ENCODE assay signal across 9 cellular contexts in the genomic region with DNA sequence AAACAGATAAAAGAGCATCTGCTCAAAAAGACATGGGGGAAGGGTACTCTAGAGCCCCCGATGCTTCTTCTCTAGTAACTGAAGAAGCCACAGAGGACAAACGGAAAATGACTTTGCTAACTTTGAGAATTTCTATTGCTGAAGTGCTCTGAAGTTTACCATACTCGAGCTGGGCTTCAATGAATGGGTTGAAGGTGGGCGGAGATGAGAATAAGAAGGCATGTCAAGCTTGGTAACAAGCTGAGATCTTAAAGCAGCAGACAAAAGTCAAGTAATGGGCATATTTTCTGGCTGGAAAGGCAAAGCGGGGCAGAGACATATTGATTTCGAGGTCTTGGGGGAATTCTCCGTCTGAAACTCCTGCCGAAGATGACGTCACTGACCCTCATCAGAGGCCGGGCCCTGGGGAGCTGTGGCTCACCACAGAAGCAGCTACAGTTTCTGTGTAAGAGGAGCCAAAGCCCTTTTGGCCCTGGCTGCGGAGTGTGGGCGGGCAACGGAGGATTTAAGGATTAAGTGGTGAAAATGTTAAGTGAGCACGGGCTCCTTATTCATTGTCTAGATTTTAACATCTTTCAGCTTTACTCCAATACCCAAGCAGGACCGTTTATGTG.
DNase-seq lines count a peak whose midpoint lies in the region; ATAC-seq and TF ChIP-seq lines count a peak whose summit lies in the region.
"Had no signal": no experiment of that assay in that cellular context is flagged by ENCODE, and none has a peak within 500 bp of the region (broad histone marks: within the 10 kb centered on the region; RNA-seq: fewer than 3 reads in every experiment).

No MANE protein-coding gene starts in this region.

- no peaks in the 10 kb centered on the region for H3K9me3 ChIP-seq in SJSA1 (replicated peaks)
- H3K9me3 ChIP-seq: upper lobe of left lung had no signal

- no peaks in the 10 kb centered on the region for H3K4me1 Mint-ChIP-seq in mesothelial cell of epicardium
- H3K4me1 Mint-ChIP-seq in activated T-helper 17 cell treated with anti-CD3 and anti-CD28 coated beads, Interleukin-2, amount 50 U/mL, for 72 hours = no peaks in the 10 kb centered on the region

- no peaks in the 10 kb centered on the region for H3K36me3 ChIP-seq in SJSA1
- H3K36me3 ChIP-seq: upper lobe of left lung had no signal

- no peak overlapping the region for H3K4me3 ChIP-seq in SJSA1
- H3K4me3 ChIP-seq: upper lobe of left lung had no signal

- no peaks in the 10 kb centered on the region for H3K36me3 Mint-ChIP-seq in mesothelial cell of epicardium
- H3K36me3 Mint-ChIP-seq in activated T-helper 17 cell treated with anti-CD3 and anti-CD28 coated beads, Interleukin-2, amount 50 U/mL, for 72 hours (ENCODE audit: low read depth) = no peaks in the 10 kb centered on the region

- no peak overlapping the region for H3K27ac Mint-ChIP-seq in mesothelial cell of epicardium
- H3K27ac Mint-ChIP-seq in activated T-helper 17 cell treated with anti-CD3 and anti-CD28 coated beads, Interleukin-2, amount 50 U/mL, for 72 hours = no peak overlapping the region

- H3K4me3 Mint-ChIP-seq in mesothelial cell of epicardium = no peak overlapping the region
- H3K4me3 Mint-ChIP-seq in activated T-helper 17 cell treated with anti-CD3 and anti-CD28 coated beads, Interleukin-2, amount 50 U/mL, for 72 hours = no peak overlapping the region

- no peak for TF ChIP-seq CTCF in mesothelial cell of epicardium (IDR thresholded peaks at IDR 0.05; ENCODE audit: unreplicated experiment)

- DNase-seq in SJSA1 (ENCODE audit: low read depth in 1 of 2, low spot score in 2 of 2) (peak; percentile 68 to 85), left colon (peak; percentile 28 to 36), globus pallidus (ENCODE audit: low spot score) (no peak), mesothelial cell of epicardium (ENCODE audit: low spot score in 2 of 2, unreplicated experiment in 2 of 2) (no peak), cortex of kidney (lab: John Stamatoyannopoulos, UW) (no peak)

- H3K9me3 Mint-ChIP-seq in mesothelial cell of epicardium = no peaks in the 10 kb centered on the region
- H3K9me3 Mint-ChIP-seq in activated T-helper 17 cell treated with anti-CD3 and anti-CD28 coated beads, Interleukin-2, amount 50 U/mL, for 72 hours = no peaks in the 10 kb centered on the region

- intact Hi-C loops in left colon (cut with DNase I, micrococcal nuclease) = no loop called here

- peak overlapping the region; percentile 2; the same call in 1 of the 2 replicates for H3K27ac ChIP-seq in SJSA1
- H3K27ac ChIP-seq: upper lobe of left lung had no signal

- H3K27me3 ChIP-seq in SJSA1 (replicated peaks) = no peaks in the 10 kb centered on the region
- H3K27me3 ChIP-seq: upper lobe of left lung had no signal

- peaks cover 9% of the 10 kb centered on the region for H3K27me3 Mint-ChIP-seq in mesothelial cell of epicardium (ENCODE audit: low read depth)
- peaks cover 6% of the 10 kb centered on the region for H3K27me3 Mint-ChIP-seq in activated T-helper 17 cell treated with anti-CD3 and anti-CD28 coated beads, Interleukin-2, amount 50 U/mL, for 72 hours

- ATAC-seq in GM18519 (IDR thresholded peaks at IDR 0.05; ENCODE audit: low FRiP score, unreplicated experiment) = peak; percentile 91
- peak; percentile 89 for ATAC-seq in HG02678 (IDR thresholded peaks at IDR 0.05; ENCODE audit: unreplicated experiment)
- ATAC-seq in left colon = no peak
- ATAC-seq in activated T-helper 17 cell treated with anti-CD3 and anti-CD28 coated beads, Interleukin-2, amount 50 U/mL, for 72 hours (replicated peaks) = no peak

- H3K4me1 ChIP-seq in SJSA1 (replicated peaks) = peaks cover 44% of the 10 kb centered on the region
- H3K4me1 ChIP-seq: upper lobe of left lung had no signal

Comparison
In these comparisons a context has a peak if more than half of its experiments do, and no peak if none do; other contexts are left out.
1. ATAC-seq: peak in GM18519 (single experiment) and HG02678 (single experiment); none in left colon (single experiment) and activated T-helper 17 cell treated with anti-CD3 and anti-CD28 coated beads, Interleukin-2, amount 50 U/mL, for 72 hours (single experiment).
2. DNase-seq: peak in SJSA1 (2 of 2) and left colon (2 of 2); none in globus pallidus (single experiment), mesothelial cell of epicardium (0 of 2) and cortex of kidney (single experiment).